ENCODE assay signal across 1 cellular context in genomic region chr1:4267381-4268261, GRCh38.
TF ChIP-seq lines count a peak whose summit lies in the region.

No MANE protein-coding gene starts in this region.

TF ChIP-seq in HepG2, 621 proteins besides CTCF, POLR2A, EP300 and RAD21 (continued from another document and continues in another):
- TF ChIP-seq FOXA1 (IDR thresholded peaks at IDR 0.05) (no peak), FOXA1 (CRISPR knock-in tag; IDR thresholded peaks at IDR 0.05) (peak; percentile 61; the same call in 1 of the 2 replicates), ZNF275 (CRISPR knock-in tag; IDR thresholded peaks at IDR 0.05; ENCODE audit: borderline replicate concordance) (no peak), STAG1 (CRISPR knock-in tag; IDR thresholded peaks at IDR 0.05) (no peak; the same call in 1 of the 2 replicates), MXD4 (CRISPR knock-in tag; IDR thresholded peaks at IDR 0.05) (0 out of 2 replicates have a peak, but pooled peaks have one; percentile 19), HMG20A (CRISPR knock-in tag; IDR thresholded peaks at IDR 0.05; ENCODE audit: borderline replicate concordance) (peak; percentile 94), ZNF564 (CRISPR knock-in tag; IDR thresholded peaks at IDR 0.05) (0 out of 2 replicates have a peak, but pooled peaks have one; percentile 76), HBP1 (CRISPR knock-in tag; IDR thresholded peaks at IDR 0.05; ENCODE audit: low read depth) (no peak), ADNP (CRISPR knock-in tag; IDR thresholded peaks at IDR 0.05) (no peak), DRAP1 (CRISPR knock-in tag; IDR thresholded peaks at IDR 0.05) (peak; percentile 88), HOXA9 (CRISPR knock-in tag; IDR thresholded peaks at IDR 0.05; ENCODE audit: borderline replicate concordance) (no peak), MEIS2 (CRISPR knock-in tag; IDR thresholded peaks at IDR 0.05) (peak; percentile 34; the same call in 1 of the 2 replicates), CSRNP2 (CRISPR knock-in tag; conservative IDR thresholded peaks at IDR 0.05; ENCODE audit: low read depth) (no peak), ARNT (IDR thresholded peaks at IDR 0.05) (no peak), ZNF644 (CRISPR knock-in tag; IDR thresholded peaks at IDR 0.05; ENCODE audit: low read depth) (peak; percentile 23; the same call in 1 of the 2 replicates), ZNF138 (CRISPR knock-in tag; IDR thresholded peaks at IDR 0.05; ENCODE audit: low read depth) (no peak), GZF1 (CRISPR knock-in tag; IDR thresholded peaks at IDR 0.05) (no peak), LRRFIP1 (CRISPR knock-in tag; conservative IDR thresholded peaks at IDR 0.05) (no peak), ZNF251 (CRISPR knock-in tag; IDR thresholded peaks at IDR 0.05) (no peak), ZBTB42 (CRISPR knock-in tag; IDR thresholded peaks at IDR 0.05) (no peak), ZBTB25 (CRISPR knock-in tag; IDR thresholded peaks at IDR 0.05) (no peak; the same call in 1 of the 2 replicates), ETS1 (CRISPR knock-in tag; IDR thresholded peaks at IDR 0.05) (no peak), ELF1 (CRISPR knock-in tag; IDR thresholded peaks at IDR 0.05) (peak; percentile 50), RBM39 (IDR thresholded peaks at IDR 0.05; ENCODE audit: low read depth, low read length, poor library complexity, severe bottlenecking) (no peak), ZNF615 (CRISPR knock-in tag; IDR thresholded peaks at IDR 0.05; ENCODE audit: borderline replicate concordance) (no peak), HDAC1 (CRISPR knock-in tag; IDR thresholded peaks at IDR 0.05) (peak; percentile 66), SOX5 (CRISPR knock-in tag; IDR thresholded peaks at IDR 0.05; ENCODE audit: borderline replicate concordance) (peak; percentile 96), NONO (IDR thresholded peaks at IDR 0.05) (no peak), NONO (CRISPR knock-in tag; conservative IDR thresholded peaks at IDR 0.05) (peak; percentile 60), ZNF264 (CRISPR knock-in tag; IDR thresholded peaks at IDR 0.05) (no peak), GATAD1 (CRISPR knock-in tag; IDR thresholded peaks at IDR 0.05) (no peak; the same call in 1 of the 2 replicates), ZNF510 (CRISPR knock-in tag; IDR thresholded peaks at IDR 0.05; ENCODE audit: low read depth) (no peak), CCAR2 (optimal IDR thresholded peaks at IDR 0.05; ENCODE audit: low read depth, low read length) (no peak), ZFX (CRISPR knock-in tag; IDR thresholded peaks at IDR 0.05; ENCODE audit: low read depth) (no peak), YY1 (IDR thresholded peaks at IDR 0.05; ENCODE audit: insufficient read depth, insufficient replicate concordance, low read depth, low read length) (no peak), ZNF362 (CRISPR knock-in tag; IDR thresholded peaks at IDR 0.05; ENCODE audit: borderline replicate concordance) (peak; percentile 53; the same call in 1 of the 2 replicates), HOXA3 (CRISPR knock-in tag; IDR thresholded peaks at IDR 0.05) (peak; percentile 60; the same call in 1 of the 2 replicates), ELF4 (CRISPR knock-in tag; IDR thresholded peaks at IDR 0.05; ENCODE audit: borderline replicate concordance) (no peak), ZNF451 (CRISPR knock-in tag; IDR thresholded peaks at IDR 0.05) (no peak; the same call in 1 of the 2 replicates), ZNF180 (CRISPR knock-in tag; IDR thresholded peaks at IDR 0.05; ENCODE audit: borderline replicate concordance, low read depth) (no peak), ZNF350 (CRISPR knock-in tag; IDR thresholded peaks at IDR 0.05; ENCODE audit: borderline replicate concordance, low read depth) (peak; percentile 40), ZNF468 (CRISPR knock-in tag; IDR thresholded peaks at IDR 0.05) (no peak), JUN (CRISPR knock-in tag; IDR thresholded peaks at IDR 0.05) (no peak), MEIS1 (CRISPR knock-in tag; IDR thresholded peaks at IDR 0.05; ENCODE audit: borderline replicate concordance) (0 out of 2 replicates have a peak, but pooled peaks have one; percentile 59), ATF5 (CRISPR knock-in tag; IDR thresholded peaks at IDR 0.05; ENCODE audit: low read depth) (no peak), THAP8 (CRISPR knock-in tag; IDR thresholded peaks at IDR 0.05; ENCODE audit: borderline replicate concordance) (no peak), U2AF1 (optimal IDR thresholded peaks at IDR 0.05; ENCODE audit: low read depth, low read length) (no peak), TEF (CRISPR knock-in tag; IDR thresholded peaks at IDR 0.05) (no peak), POGK (CRISPR knock-in tag; conservative IDR thresholded peaks at IDR 0.05) (no peak), TARDBP (CRISPR knock-in tag; IDR thresholded peaks at IDR 0.05) (peak; percentile 83; the same call in 1 of the 2 replicates), ZNF619 (CRISPR knock-in tag; IDR thresholded peaks at IDR 0.05) (no peak), ZNF101 (CRISPR knock-in tag; IDR thresholded peaks at IDR 0.05; ENCODE audit: borderline replicate concordance, low read depth) (no peak), ZNF282 (IDR thresholded peaks at IDR 0.05; ENCODE audit: partially characterized antibody) (no peak), SP5 (CRISPR knock-in tag; IDR thresholded peaks at IDR 0.05; ENCODE audit: borderline replicate concordance, low read depth) (peak; percentile 62), SALL1 (CRISPR knock-in tag; IDR thresholded peaks at IDR 0.05) (peak; percentile 60; the same call in 1 of the 2 replicates), ZNF737 (CRISPR knock-in tag; IDR thresholded peaks at IDR 0.05; ENCODE audit: borderline replicate concordance) (no peak), ZNF776 (CRISPR knock-in tag; IDR thresholded peaks at IDR 0.05) (no peak), TAF15 (IDR thresholded peaks at IDR 0.05; ENCODE audit: low read depth, low read length, poor library complexity, severe bottlenecking) (no peak), ZNF446 (CRISPR knock-in tag; IDR thresholded peaks at IDR 0.05) (no peak), ZNF749 (CRISPR knock-in tag; IDR thresholded peaks at IDR 0.05; ENCODE audit: borderline replicate concordance) (no peak)
